Comparison of ENCODE assay signal across 7 cellular contexts in genomic region chr15:85296615-85297402, GRCh38.
DNase-seq lines count a peak whose midpoint lies in the region; ATAC-seq and TF ChIP-seq lines count a peak whose summit lies in the region.

No MANE protein-coding gene starts in this region.

- 13% methylated on average over 14 of the region's 14 CpGs for WGBS in right cardiac atrium

- intact Hi-C loops in right cardiac atrium (cut with DNase I) = loop anchor here in 3 of 4 donors (10.0 kb wide), 2 partner anchors 118 to 538 kb away; no protein-coding TSS in a partner anchor
- intact Hi-C loops in sciatic nerve (cut with DNase I) = loop anchor here (10.0 kb wide), 1 partner anchor 198 kb away; no protein-coding TSS in a partner anchor

- H3K27me3 ChIP-seq in right cardiac atrium (ENCODE audit: control insufficient read depth, insufficient read depth) = no peaks in the 10 kb centered on the region

- H3K4me3 ChIP-seq in right cardiac atrium (ENCODE audit: low read length) = peak overlapping the region; percentile 46

- peaks cover 17% of the 10 kb centered on the region for H3K4me1 Mint-ChIP-seq in HFFc6 (ENCODE audit: low read depth)

- H3K27me3 Mint-ChIP-seq in HFFc6 (ENCODE audit: insufficient read depth) = no peaks in the 10 kb centered on the region; the same call in 1 of the 2 replicates

- peak overlapping the region; percentile 85 for H3K4me3 Mint-ChIP-seq in HFFc6

- TF ChIP-seq CTCF in GM12873 (IDR thresholded peaks at IDR 0.05; ENCODE audit: insufficient read depth, low read depth, low read length, missing control alignments) (peak; percentile 86), HFFc6 (IDR thresholded peaks at IDR 0.05) (peak; percentile 84)

- H3K27ac ChIP-seq in right cardiac atrium (ENCODE audit: low read length) = no peak overlapping the region

- H3K27ac Mint-ChIP-seq in HFFc6 = peak overlapping the region; percentile 56

- ATAC-seq in right cardiac atrium (peak; percentile 93 to 94), sciatic nerve (peak; percentile 97)

- H3K9me3 ChIP-seq in right cardiac atrium (ENCODE audit: control insufficient read depth, low read length) = no peaks in the 10 kb centered on the region

- DNase-seq in HFFc6 (peak; percentile 79), NCI-H1048 (lab: John Stamatoyannopoulos, UW) (peak; percentile 43), SW480 (ENCODE audit: low spot score) (peak; percentile 97), amniotic epithelial cell (ENCODE audit: low read depth) (peak; percentile 72), right cardiac atrium (peak in 2 of 3 donors; percentile 46 to 72), sciatic nerve (ENCODE audit: low spot score) (peak; percentile 69)

- H3K4me1 ChIP-seq in right cardiac atrium (ENCODE audit: control insufficient read depth, insufficient read depth, low read length) = no peaks in the 10 kb centered on the region

- H3K9me3 Mint-ChIP-seq in HFFc6 = no peaks in the 10 kb centered on the region

- no peaks in the 10 kb centered on the region for H3K36me3 Mint-ChIP-seq in HFFc6 (ENCODE audit: low read depth)

Comparison
In these comparisons a context has a peak if more than half of its experiments do, and no peak if none do; other contexts are left out.
1. DNase-seq: peak in every context shown above with its lines; median percentile 97 in SW480; 79 in HFFc6; 72 in amniotic epithelial cell; 69 in sciatic nerve; 59 in right cardiac atrium; 43 in NCI-H1048.